In genomic region chr16:67833418-67834241, GRCh38 we compare ENCODE assay signal across 8 cellular contexts. TPM values are rescaled to one million over a fixed set of nuclear protein-coding genes. Genes with fewer than 3 reads are reported as not detected.
DNase-seq lines count a peak whose midpoint lies in the region; ATAC-seq, FAIRE-seq and TF ChIP-seq lines count a peak whose summit lies in the region.

No MANE protein-coding gene starts in this region.

- H3K4me1 Mint-ChIP-seq in endodermal cell, result peaks cover 7% of the 10 kb centered on the region

- DNase-seq in Caki2 (ENCODE audit: low read depth), result peak; percentile 80
- DNase-seq in HTR-8/SVneo (ENCODE audit: insufficient read length, low spot score), result peak; percentile 98
- DNase-seq in NOMO-1 (lab: John Stamatoyannopoulos, UW; ENCODE audit: unreplicated experiment in 2 of 2), result peak; percentile 81 to 91
- peak; percentile 72 for DNase-seq in activated CD8-positive, alpha-beta memory T cell treated with anti-CD3 and anti-CD28 coated beads, Interleukin-2, amount 50 U/mL, for 1 hour (ENCODE audit: extremely low read depth)
- peak; percentile 97 for DNase-seq in endodermal cell
- DNase-seq in midbrain (lab: John Stamatoyannopoulos, UW), result peak; percentile 93
- DNase-seq in stimulated activated CD8-positive, alpha-beta memory T cell treated with anti-CD3 and anti-CD28 coated beads, Interleukin-15, amount 100 ng/mL, for 48 hours (ENCODE audit: low read depth in 2 of 2), result peak; percentile 86 to 88

- peaks cover 29% of the 10 kb centered on the region for H3K36me3 Mint-ChIP-seq in endodermal cell (ENCODE audit: low read depth)

- in situ Hi-C loops in Caki2 (cut with HindIII; ENCODE audit: low pct_unique_long_range_greater_than_20kb, low sequenced_read_pairs), result no loop called here

- H3K4me3 Mint-ChIP-seq in endodermal cell, result peak overlapping the region; percentile 81

- H3K27me3 Mint-ChIP-seq in endodermal cell (ENCODE audit: insufficient read depth), result no peaks in the 10 kb centered on the region

- H3K27me3 ChIP-seq in endodermal cell (ENCODE audit: control insufficient read depth, insufficient read depth, low read length, poor library complexity, severe bottlenecking), result no peaks in the 10 kb centered on the region

- H3K27ac ChIP-seq in endodermal cell (ENCODE audit: low read depth, low read length), result no peak overlapping the region

- 2 to 4% methylated on average over 27 to 49 of the region's 49 CpGs for WGBS in endodermal cell (ENCODE audit: insufficient coverage in 1 of 2, insufficient read length in 1 of 2), 2 experiments

- H3K4me3 ChIP-seq in endodermal cell (ENCODE audit: low read length), result peak overlapping the region; percentile 95

- no peaks in the 10 kb centered on the region for H3K4me1 ChIP-seq in endodermal cell (ENCODE audit: control insufficient read depth, insufficient read depth, low read length)

- peak overlapping the region; percentile 66 for H3K27ac Mint-ChIP-seq in endodermal cell

- H3K9me3 Mint-ChIP-seq in endodermal cell, result no peaks in the 10 kb centered on the region

- ATAC-seq in GM21381 (IDR thresholded peaks at IDR 0.05; ENCODE audit: unreplicated experiment), result peak; percentile 98

- peaks cover 30% of the 10 kb centered on the region for H3K36me3 ChIP-seq in endodermal cell (ENCODE audit: control insufficient read depth, insufficient read depth, low read length)

- TF ChIP-seq CTCF in endodermal cell (conservative IDR thresholded peaks at IDR 0.05), result no peak

- FAIRE-seq in HTR-8/SVneo (lab: Jason Lieb, UNC), result peak; percentile 96

- H3K9ac ChIP-seq in endodermal cell (ENCODE audit: extremely low read depth, low read length, poor library complexity, severe bottlenecking), result peak overlapping the region; percentile 91

- no peaks in the 10 kb centered on the region for H3K9me3 ChIP-seq in endodermal cell (ENCODE audit: control insufficient read depth, low read length)

RNA-seq across cellular contexts. Expression of gene THAP11, which starts 8.5 kb away (rescaled TPM):
- 42.3 and 56.6 TPM in 2 replicates for total RNA-seq in Caki2 (2014; rRNA removed; shearing (Covaris generic); ENCODE audit: low replicate concordance)
- total RNA-seq in endodermal cell, result 10 to 100 TPM; 28.0 to 32.9 TPM
- polyA plus RNA-seq in endodermal cell (2013, experiment 1 of 2), result 28.7 TPM
- polyA plus RNA-seq in endodermal cell (2013, experiment 2 of 2), result 26.0 TPM

RNA-seq across cellular contexts. Expression of gene NUTF2, which starts 13.1 kb away (rescaled TPM):
- total RNA-seq in Caki2 (2014; rRNA removed; shearing (Covaris generic); ENCODE audit: low replicate concordance), result 240 and 242 TPM in 2 replicates
- total RNA-seq in endodermal cell, result 100 to 1,000 TPM; 201 to 218 TPM
- polyA plus RNA-seq in endodermal cell (2013, experiment 1 of 2), result 236 TPM
- 236 TPM for polyA plus RNA-seq in endodermal cell (2013, experiment 2 of 2)

RNA-seq across cellular contexts. Expression of gene CENPT, which starts 13.9 kb away (rescaled TPM):
- total RNA-seq in Caki2 (2014; rRNA removed; shearing (Covaris generic); ENCODE audit: low replicate concordance), result 14.4 and 24.4 TPM in 2 replicates
- total RNA-seq in endodermal cell, result 10 to 100 TPM; 43.7 to 57.2 TPM
- polyA plus RNA-seq in endodermal cell (2013, experiment 1 of 2), result 59.9 TPM
- 48.1 TPM for polyA plus RNA-seq in endodermal cell (2013, experiment 2 of 2)

RNA-seq across cellular contexts. Expression of gene TSNAXIP1, which starts 26.9 kb away (rescaled TPM):
- total RNA-seq in Caki2 (2014; rRNA removed; shearing (Covaris generic); ENCODE audit: low replicate concordance), result 0.20 and 0.38 TPM in 2 replicates
- 1 to 10 TPM; 2.8 to 3.2 TPM for total RNA-seq in endodermal cell
- polyA plus RNA-seq in endodermal cell (2013, experiment 1 of 2), result 3.1 TPM
- polyA plus RNA-seq in endodermal cell (2013, experiment 2 of 2), result 1.7 TPM

RNA-seq across cellular contexts. Expression of gene RANBP10, which starts 27.3 kb away (rescaled TPM):
- 2.9 and 3.7 TPM in 2 replicates for total RNA-seq in Caki2 (2014; rRNA removed; shearing (Covaris generic); ENCODE audit: low replicate concordance)
- total RNA-seq in endodermal cell, result 10 to 100 TPM; 19.2 to 22.5 TPM
- 16.3 TPM for polyA plus RNA-seq in endodermal cell (2013, experiment 1 of 2)
- 14.2 TPM for polyA plus RNA-seq in endodermal cell (2013, experiment 2 of 2)
